ENCODE assay signal across 15 cellular contexts in genomic region chr22:17831527-17832251, GRCh38. TPM values are rescaled to one million over a fixed set of nuclear protein-coding genes. Genes with fewer than 3 reads are reported as not detected.
DNase-seq lines count a peak whose midpoint lies in the region; ATAC-seq and TF ChIP-seq lines count a peak whose summit lies in the region.
"Had no signal": no experiment of that assay in that cellular context is flagged by ENCODE, and none has a peak within 500 bp of the region (broad histone marks: within the 10 kb centered on the region; RNA-seq: fewer than 3 reads in every experiment).

No MANE protein-coding gene starts in this region.

- POLR2A ChIA-PET in RWPE1 (lab: Yijun Ruan, JAX; ENCODE audit: low non-redundant PET) = no interaction called here

- H3K36me3 Mint-ChIP-seq in naive B cell = peaks cover 4 to 18% of the 10 kb centered on the region in 2 donors
- H3K36me3 Mint-ChIP-seq: activated naive CD8-positive, alpha-beta T cell treated with anti-CD3 and anti-CD28 coated beads, Interleukin-2, amount 10 ng/mL, durations not matched to agents 7 days and 5 days had no signal

- no peak overlapping the region for H3K4me3 ChIP-seq in thoracic aorta

- H3K27me3 ChIP-seq in thoracic aorta (replicated peaks; ENCODE audit: insufficient read depth) = no peaks in the 10 kb centered on the region

- ATAC-seq in naive B cell (ENCODE audit: low read depth in 2 of 2) = no peak
- no peak for ATAC-seq in thoracic aorta (ENCODE audit: insufficient number of reproducible peaks, low FRiP score, low read depth)
- ATAC-seq: stimulated activated naive CD8-positive, alpha-beta T cell treated with anti-CD3 and anti-CD28 coated beads, Interleukin-15, Interleukin-2, amounts not matched to agents 100 U/mL and 50 U/mL, for 24 hours had no signal

- peaks cover 7 to 21% of the 10 kb centered on the region in 2 donors for H3K4me1 ChIP-seq in thoracic aorta (ENCODE audit: control insufficient read depth in 1 of 2, low read depth in 2 of 2)

- H3K27me3 Mint-ChIP-seq in naive B cell = no peaks in the 10 kb centered on the region
- H3K27me3 Mint-ChIP-seq: activated naive CD8-positive, alpha-beta T cell treated with anti-CD3 and anti-CD28 coated beads, Interleukin-2, amount 10 ng/mL, durations not matched to agents 7 days and 5 days; CD8-positive, alpha-beta memory T cell had no signal

- peak overlapping the region; percentile 15 to 95 (median 82) for H3K27ac Mint-ChIP-seq in naive B cell
- H3K27ac Mint-ChIP-seq: activated naive CD8-positive, alpha-beta T cell treated with anti-CD3 and anti-CD28 coated beads, Interleukin-2, amount 10 ng/mL, durations not matched to agents 7 days and 5 days had no signal

- H3K27ac ChIP-seq in RWPE1 (peak overlapping the region; percentile 41), thoracic aorta (peak overlapping the region; percentile 46 to 63)

- peaks cover 13 to 14% (median 13%) of the 10 kb centered on the region in 3 donors for H3K4me1 Mint-ChIP-seq in naive B cell

- H3K9me3 ChIP-seq in thoracic aorta = no peaks in the 10 kb centered on the region

- no peak for DNase-seq in RWPE1 (ENCODE audit: low spot score)
- peak; percentile 50 for DNase-seq in fibroblast of gingiva (ENCODE audit: low read depth)
- no peak for DNase-seq in naive B cell
- DNase-seq in thoracic aorta (ENCODE audit: low spot score) = no peak
- no peak for DNase-seq in ureter (ENCODE audit: low spot score)
- no peak for DNase-seq in SHP77 (lab: John Stamatoyannopoulos, UW)
- DNase-seq in activated T-cell treated with anti-CD3 and anti-CD28 coated beads, Interleukin-2, amount 50 U/mL, for 1 hour = no peak
- DNase-seq: activated naive CD8-positive, alpha-beta T cell treated with anti-CD3 and anti-CD28 coated beads, Interleukin-2, amount 10 ng/mL, durations not matched to agents 7 days and 5 days; CD8-positive, alpha-beta memory T cell; GF-D8; NCI-H1048; occipital lobe; stimulated activated CD4-positive, alpha-beta T cell treated with anti-CD3 and anti-CD28 coated beads, Interleukin-4, amount 100 ng/mL, for 1 hour; stimulated activated naive CD8-positive, alpha-beta T cell treated with anti-CD3 and anti-CD28 coated beads, Interleukin-15, Interleukin-2, amounts not matched to agents 100 U/mL and 50 U/mL, for 24 hours; T1000 had no signal

- TF ChIP-seq CTCF in RWPE1 (conservative IDR thresholded peaks at IDR 0.05; ENCODE audit: low read depth) (no peak), thoracic aorta (IDR thresholded peaks at IDR 0.05) (no peak)

- no peak overlapping the region for H3K4me3 Mint-ChIP-seq in naive B cell
- H3K4me3 Mint-ChIP-seq: activated naive CD8-positive, alpha-beta T cell treated with anti-CD3 and anti-CD28 coated beads, Interleukin-2, amount 10 ng/mL, durations not matched to agents 7 days and 5 days; CD8-positive, alpha-beta memory T cell had no signal

- no peaks in the 10 kb centered on the region for H3K36me3 ChIP-seq in thoracic aorta

- CTCF ChIA-PET in RWPE1 (lab: Yijun Ruan, JAX) = interaction anchor here (0.6 kb wide), 2 partner anchors 97 to 1105 kb away, joined by 4 read pairs; no protein-coding TSS in a partner anchor

- no peaks in the 10 kb centered on the region for H3K9me3 Mint-ChIP-seq in naive B cell
- H3K9me3 Mint-ChIP-seq: activated naive CD8-positive, alpha-beta T cell treated with anti-CD3 and anti-CD28 coated beads, Interleukin-2, amount 10 ng/mL, durations not matched to agents 7 days and 5 days; CD8-positive, alpha-beta memory T cell had no signal

RNA-seq across cellular contexts. Expression of gene BID, which starts 57.4 kb away (rescaled TPM):
- 10 to 100 TPM; 18.2 to 29.9 (median 23.1) TPM for polyA plus RNA-seq in naive B cell (ENCODE audit: low read depth in 6 of 6)
- total RNA-seq in thoracic aorta (10 to 100 TPM; 13.5 to 18.1 TPM), ureter (31.3 TPM)
